Comparison of ENCODE assay signal across 17 cellular contexts in the genomic region with DNA sequence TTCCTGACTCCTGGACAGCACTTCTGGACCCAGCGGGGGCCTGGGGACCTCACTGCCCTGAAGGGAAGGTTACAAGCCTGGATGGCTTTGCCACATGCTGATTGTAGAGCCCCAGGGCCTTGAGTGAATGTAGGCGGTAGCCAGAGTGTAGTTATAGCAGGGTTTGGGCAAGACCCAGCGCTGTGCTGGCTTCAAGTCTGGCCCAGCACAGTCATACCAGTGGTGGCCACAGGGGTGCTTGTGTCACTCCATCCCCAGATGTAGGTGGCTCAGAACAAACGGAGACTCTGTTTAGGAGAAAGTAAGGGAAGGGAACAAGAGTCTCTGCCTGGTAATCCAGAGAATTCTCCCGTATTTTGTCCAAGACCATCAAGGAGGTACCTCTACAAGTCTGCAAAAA.
"Had no signal": no experiment of that assay in that cellular context is flagged by ENCODE, and none has a peak within 500 bp of the region (broad histone marks: within the 10 kb centered on the region; RNA-seq: fewer than 3 reads in every experiment).

No MANE protein-coding gene starts in this region.

- H3K27ac ChIP-seq: brain microvascular endothelial cell, colonic mucosa, lower lobe of right lung, prostate gland, skin epidermis, suprapubic skin, WERI-Rb-1 had no signal

- H3K4me3 Mint-ChIP-seq: activated CD4-positive, alpha-beta memory T cell treated with anti-CD3 and anti-CD28 coated beads for 36 hours; activated naive CD8-positive, alpha-beta T cell treated with anti-CD3 and anti-CD28 coated beads, Interleukin-2, amount 50 U/mL, for 24 hours; central memory CD8-positive, alpha-beta T cell; stimulated activated naive CD8-positive, alpha-beta T cell treated with anti-CD3 and anti-CD28 coated beads, Interleukin-15, amount 100 ng/mL, for 72 hours had no signal

- H3K9me3 ChIP-seq: colonic mucosa, lower lobe of right lung, prostate gland, suprapubic skin had no signal

- H3K27me3 Mint-ChIP-seq: activated CD4-positive, alpha-beta memory T cell treated with anti-CD3 and anti-CD28 coated beads for 36 hours; activated naive CD8-positive, alpha-beta T cell treated with anti-CD3 and anti-CD28 coated beads, Interleukin-2, amount 50 U/mL, for 24 hours; central memory CD8-positive, alpha-beta T cell; stimulated activated naive CD8-positive, alpha-beta T cell treated with anti-CD3 and anti-CD28 coated beads, Interleukin-15, amount 100 ng/mL, for 72 hours had no signal

- H3K9me3 Mint-ChIP-seq: activated CD4-positive, alpha-beta memory T cell treated with anti-CD3 and anti-CD28 coated beads for 36 hours had no signal

- H3K4me1 ChIP-seq: colonic mucosa, lower lobe of right lung, prostate gland, suprapubic skin had no signal

- H3K4me3 ChIP-seq: colonic mucosa, lower lobe of right lung, prostate gland, skin epidermis, suprapubic skin had no signal

- H3K27me3 ChIP-seq: brain microvascular endothelial cell, colonic mucosa, suprapubic skin had no signal

- H3K27ac Mint-ChIP-seq: activated CD4-positive, alpha-beta memory T cell treated with anti-CD3 and anti-CD28 coated beads for 36 hours; activated naive CD8-positive, alpha-beta T cell treated with anti-CD3 and anti-CD28 coated beads, Interleukin-2, amount 50 U/mL, for 24 hours; stimulated activated naive CD8-positive, alpha-beta T cell treated with anti-CD3 and anti-CD28 coated beads, Interleukin-15, amount 100 ng/mL, for 72 hours had no signal

- ATAC-seq: activated naive CD8-positive, alpha-beta T cell treated with anti-CD3 and anti-CD28 coated beads, Interleukin-2, amount 50 U/mL, for 24 hours; lower lobe of right lung; right cardiac atrium; stimulated activated naive CD8-positive, alpha-beta T cell treated with anti-CD3 and anti-CD28 coated beads, Interleukin-15, amount 100 ng/mL, for 72 hours had no signal

- H3K36me3 ChIP-seq: brain microvascular endothelial cell, colonic mucosa, lower lobe of right lung, prostate gland, suprapubic skin, WERI-Rb-1 had no signal

- DNase-seq: activated CD4-positive, alpha-beta memory T cell treated with anti-CD3 and anti-CD28 coated beads for 36 hours; activated naive CD8-positive, alpha-beta T cell treated with anti-CD3 and anti-CD28 coated beads, Interleukin-2, amount 50 U/mL, for 24 hours; anterior cingulate cortex; brain microvascular endothelial cell; colonic mucosa; foreskin melanocyte; glutamatergic neuron; hippocampal formation; lower lobe of right lung; stimulated activated naive CD8-positive, alpha-beta T cell treated with anti-CD3 and anti-CD28 coated beads, Interleukin-15, amount 100 ng/mL, for 72 hours; trophoblast cell; WERI-Rb-1 had no signal
